In the genomic region with DNA sequence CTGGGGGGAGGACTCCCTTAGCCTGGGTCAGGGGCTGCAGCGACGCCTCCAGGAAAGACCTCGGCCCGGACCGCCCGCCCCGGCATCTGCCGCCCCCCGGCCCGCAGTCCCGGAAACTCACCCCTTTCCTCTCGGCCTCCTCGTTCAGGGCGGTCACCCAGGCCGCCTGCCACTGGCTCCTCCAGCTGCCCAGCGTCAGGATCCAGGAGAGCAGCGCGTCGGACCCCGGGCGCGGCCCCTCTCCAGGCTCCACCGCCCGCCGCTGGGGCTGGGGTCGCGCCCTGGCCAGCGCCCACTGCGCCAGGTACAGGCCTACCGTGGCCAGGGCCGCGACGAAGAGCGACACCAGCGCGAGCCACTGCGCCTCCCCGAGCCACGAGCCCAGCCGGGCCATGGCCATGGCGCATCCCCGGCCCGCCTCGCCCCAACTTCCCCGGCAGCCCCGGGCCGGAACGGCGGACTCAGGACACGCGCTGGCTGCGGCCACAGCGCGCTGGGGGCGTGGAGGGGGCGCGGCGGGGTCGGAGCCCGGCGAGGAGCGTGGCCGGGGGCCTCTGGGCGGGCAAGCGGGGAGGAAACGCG, we compare ENCODE assay signal across 8 cellular contexts. TPM values are rescaled to one million over a fixed set of nuclear protein-coding genes. Genes with fewer than 3 reads are reported as not detected.
DNase-seq lines count a peak whose midpoint lies in the region; ATAC-seq, FAIRE-seq and TF ChIP-seq lines count a peak whose summit lies in the region.

No MANE protein-coding gene starts in this region.

- peak overlapping the region; percentile 70 for H3K4me3 ChIP-seq in GM12875 (ENCODE audit: low read depth, low read length)
- H3K4me3 ChIP-seq in ascending aorta: peak overlapping the region; percentile 96 to 97
- H3K4me3 ChIP-seq in kidney (ENCODE audit: low read length in 2 of 2): peak overlapping the region; percentile 31 to 71
- H3K4me3 ChIP-seq in stomach: peak overlapping the region; percentile 61 to 83 (median 80)

- peak; percentile 44 for ATAC-seq in HG02759 (IDR thresholded peaks at IDR 0.05; ENCODE audit: unreplicated experiment)

- H3K27ac ChIP-seq in ascending aorta (peak overlapping the region; percentile 86 to 90), kidney (ENCODE audit: low read depth in 2 of 2, low read length in 2 of 2) (peak overlapping the region in 1 of 2 donors; percentile 20), stomach (peak overlapping the region; percentile 62 to 86 (median 77))

- H3K36me3 ChIP-seq in ascending aorta (no peaks in the 10 kb centered on the region), kidney (ENCODE audit: control insufficient read depth in 1 of 2, insufficient read depth in 2 of 2, low read length in 2 of 2) (no peaks in the 10 kb centered on the region), stomach (no peaks in the 10 kb centered on the region)

- H3K4me1 ChIP-seq in ascending aorta (peaks cover 13 to 28% of the 10 kb centered on the region in 2 donors), kidney (ENCODE audit: control insufficient read depth in 1 of 2, insufficient read depth in 1 of 2, low read depth in 1 of 2, low read length in 2 of 2) (peaks cover 9 to 31% of the 10 kb centered on the region in 2 donors), stomach (peaks cover 22 to 67% (median 45%) of the 10 kb centered on the region in 4 donors)

- H3K9ac ChIP-seq in kidney (ENCODE audit: low read length in 2 of 2): peak overlapping the region; percentile 9 to 67

- no peak for TF ChIP-seq EP300 in stomach (IDR thresholded peaks at IDR 0.05)

- H3K9me3 ChIP-seq in ascending aorta (no peaks in the 10 kb centered on the region), kidney (ENCODE audit: control insufficient read depth in 1 of 2, low read length in 2 of 2) (no peaks in the 10 kb centered on the region), stomach (no peaks in the 10 kb centered on the region)

- TF ChIP-seq CTCF in GM12875 (IDR thresholded peaks at IDR 0.05; ENCODE audit: borderline replicate concordance, insufficient read depth, low read depth, low read length) (no peak), ascending aorta (IDR thresholded peaks at IDR 0.05) (no peak), kidney (IDR thresholded peaks at IDR 0.05; ENCODE audit: borderline replicate concordance, extremely low read depth, insufficient read depth) (no peak), stomach (IDR thresholded peaks at IDR 0.05) (no peak)

- intact Hi-C loops in ascending aorta (cut with DNase I) (loop anchor here (2.0 to 10.0 kb wide), 3 partner anchors 29 to 1899 kb away; no protein-coding TSS in a partner anchor), kidney (cut with DNase I) (no loop called here), stomach (cut with DNase I; ENCODE audit: low total_unique reads) (no loop called here)

- FAIRE-seq in kidney (lab: Jason Lieb, UNC): no peak

- TF ChIP-seq POLR2A in stomach (IDR thresholded peaks at IDR 0.05): no peak

- 0 to 1% (median 1%) methylated on average over 10 to 67 of the region's 67 CpGs for WGBS in stomach, 5 donors

- H3K27me3 ChIP-seq in ascending aorta (no peaks in the 10 kb centered on the region), stomach (no peaks in the 10 kb centered on the region)

- no peak for DNase-seq in ascending aorta (ENCODE audit: low spot score in 2 of 2)
- DNase-seq in kidney: peak; percentile 82
- peak; percentile 30 for DNase-seq in stomach
- no peak for DNase-seq in NCI-H187 (lab: John Stamatoyannopoulos, UW)
- DNase-seq in NCI-H1092 (lab: John Stamatoyannopoulos, UW): no peak
- no peak for DNase-seq in epidermal melanocyte (ENCODE audit: insufficient read length, low spot score)

RNA-seq across cellular contexts. Expression of a gene that starts 0.5 kb away (rescaled TPM):
- total RNA-seq in ascending aorta (45.0 TPM), kidney (25.6 TPM), stomach (10 to 100 TPM; 13.4 to 31.9 (median 18.7) TPM)
- polyA plus RNA-seq in kidney (ENCODE audit: insufficient read depth, low read depth, low replicate concordance) (7.6 TPM), stomach (1 to 10 TPM; 4.6 to 9.5 (median 6.1) TPM)

RNA-seq across cellular contexts. Expression of a gene that starts 56.8 kb away (rescaled TPM):
- total RNA-seq in ascending aorta (11.1 TPM), kidney (16.0 TPM), stomach (10 to 100 TPM in 2 of 5 donors, 1 to 10 TPM in 3; 4.3 to 18.7 (median 6.7) TPM)
- polyA plus RNA-seq in kidney (ENCODE audit: insufficient read depth, low read depth, low replicate concordance) (2.3 TPM), stomach (1 to 10 TPM; 1.9 to 4.7 (median 2.4) TPM)

Comparison
In these comparisons a context has a peak if more than half of its experiments do, and no peak if none do; other contexts are left out.
1. DNase-seq: peak in kidney (single experiment) and stomach (single experiment); none in ascending aorta (0 of 2), NCI-H187 (0 of 2), NCI-H1092 (single experiment) and epidermal melanocyte (single experiment).
2. Peak in every context shown above with its lines, with median percentiles within 50 percentile points of each other: H3K4me3 ChIP-seq.